Comparison of ENCODE assay signal across 2 cellular contexts in the genomic region with DNA sequence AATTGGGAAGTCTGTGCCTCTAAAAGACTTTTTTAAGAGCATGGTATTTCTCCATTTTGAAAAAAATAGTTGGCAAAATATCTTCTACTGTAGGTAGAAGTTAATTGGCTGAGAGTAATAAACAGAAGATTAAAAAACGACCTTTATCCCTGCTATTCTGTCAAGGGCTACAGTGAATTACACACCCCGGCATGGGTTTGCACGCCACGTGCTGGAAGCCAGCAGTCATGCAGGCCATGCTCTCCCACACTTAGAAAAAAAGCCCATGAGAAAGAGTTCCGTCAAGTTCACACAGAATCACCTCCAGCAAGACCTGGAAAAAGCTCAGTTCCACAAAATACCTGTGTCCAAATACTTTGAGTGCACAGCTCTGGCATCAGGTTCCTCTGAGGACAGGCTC.
TF ChIP-seq lines count a peak whose summit lies in the region.

No MANE protein-coding gene starts in this region.

TF ChIP-seq in liver, 16 proteins besides CTCF, POLR2A, EP300 and RAD21 (continued from another document):
- TF ChIP-seq MAX (IDR thresholded peaks at IDR 0.05) (peak; percentile 40), GABPA (IDR thresholded peaks at IDR 0.05 in 1 of 2, conservative IDR thresholded peaks at IDR 0.05 in 1 of 2) (no peak), NR2F2 (IDR thresholded peaks at IDR 0.05) (no peak), HNF4A (conservative IDR thresholded peaks at IDR 0.05) (peak in 1 of 2 donors; percentile 32), EGR1 (IDR thresholded peaks at IDR 0.05; ENCODE audit: low read depth in 2 of 2) (no peak), FOXA1 (IDR thresholded peaks at IDR 0.05) (no peak), RXRA (IDR thresholded peaks at IDR 0.05) (peak in 1 of 2 donors; percentile 11), HNF4G (IDR thresholded peaks at IDR 0.05) (no peak)
- TF ChIP-seq, protein P1, sequence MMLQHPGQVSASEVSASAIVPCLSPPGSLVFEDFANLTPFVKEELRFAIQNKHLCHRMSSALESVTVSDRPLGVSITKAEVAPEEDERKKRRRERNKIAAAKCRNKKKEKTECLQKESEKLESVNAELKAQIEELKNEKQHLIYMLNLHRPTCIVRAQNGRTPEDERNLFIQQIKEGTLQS (IDR thresholded peaks at IDR 0.05) = no peak
- TF ChIP-seq, protein P2, sequence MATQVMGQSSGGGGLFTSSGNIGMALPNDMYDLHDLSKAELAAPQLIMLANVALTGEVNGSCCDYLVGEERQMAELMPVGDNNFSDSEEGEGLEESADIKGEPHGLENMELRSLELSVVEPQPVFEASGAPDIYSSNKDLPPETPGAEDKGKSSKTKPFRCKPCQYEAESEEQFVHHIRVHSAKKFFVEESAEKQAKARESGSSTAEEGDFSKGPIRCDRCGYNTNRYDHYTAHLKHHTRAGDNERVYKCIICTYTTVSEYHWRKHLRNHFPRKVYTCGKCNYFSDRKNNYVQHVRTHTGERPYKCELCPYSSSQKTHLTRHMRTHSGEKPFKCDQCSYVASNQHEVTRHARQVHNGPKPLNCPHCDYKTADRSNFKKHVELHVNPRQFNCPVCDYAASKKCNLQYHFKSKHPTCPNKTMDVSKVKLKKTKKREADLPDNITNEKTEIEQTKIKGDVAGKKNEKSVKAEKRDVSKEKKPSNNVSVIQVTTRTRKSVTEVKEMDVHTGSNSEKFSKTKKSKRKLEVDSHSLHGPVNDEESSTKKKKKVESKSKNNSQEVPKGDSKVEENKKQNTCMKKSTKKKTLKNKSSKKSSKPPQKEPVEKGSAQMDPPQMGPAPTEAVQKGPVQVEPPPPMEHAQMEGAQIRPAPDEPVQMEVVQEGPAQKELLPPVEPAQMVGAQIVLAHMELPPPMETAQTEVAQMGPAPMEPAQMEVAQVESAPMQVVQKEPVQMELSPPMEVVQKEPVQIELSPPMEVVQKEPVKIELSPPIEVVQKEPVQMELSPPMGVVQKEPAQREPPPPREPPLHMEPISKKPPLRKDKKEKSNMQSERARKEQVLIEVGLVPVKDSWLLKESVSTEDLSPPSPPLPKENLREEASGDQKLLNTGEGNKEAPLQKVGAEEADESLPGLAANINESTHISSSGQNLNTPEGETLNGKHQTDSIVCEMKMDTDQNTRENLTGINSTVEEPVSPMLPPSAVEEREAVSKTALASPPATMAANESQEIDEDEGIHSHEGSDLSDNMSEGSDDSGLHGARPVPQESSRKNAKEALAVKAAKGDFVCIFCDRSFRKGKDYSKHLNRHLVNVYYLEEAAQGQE (IDR thresholded peaks at IDR 0.05) = no peak
TF ChIP-seq in liver: peak in this region for 3.

TF ChIP-seq in HepG2, 621 proteins besides CTCF, POLR2A, EP300 and RAD21 (continued from another document):
- TF ChIP-seq, protein P3, sequence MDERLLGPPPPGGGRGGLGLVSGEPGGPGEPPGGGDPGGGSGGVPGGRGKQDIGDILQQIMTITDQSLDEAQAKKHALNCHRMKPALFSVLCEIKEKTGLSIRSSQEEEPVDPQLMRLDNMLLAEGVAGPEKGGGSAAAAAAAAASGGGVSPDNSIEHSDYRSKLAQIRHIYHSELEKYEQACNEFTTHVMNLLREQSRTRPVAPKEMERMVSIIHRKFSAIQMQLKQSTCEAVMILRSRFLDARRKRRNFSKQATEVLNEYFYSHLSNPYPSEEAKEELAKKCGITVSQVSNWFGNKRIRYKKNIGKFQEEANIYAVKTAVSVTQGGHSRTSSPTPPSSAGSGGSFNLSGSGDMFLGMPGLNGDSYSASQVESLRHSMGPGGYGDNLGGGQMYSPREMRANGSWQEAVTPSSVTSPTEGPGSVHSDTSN (CRISPR knock-in tag; IDR thresholded peaks at IDR 0.05) = no peak
- TF ChIP-seq, protein P4, sequence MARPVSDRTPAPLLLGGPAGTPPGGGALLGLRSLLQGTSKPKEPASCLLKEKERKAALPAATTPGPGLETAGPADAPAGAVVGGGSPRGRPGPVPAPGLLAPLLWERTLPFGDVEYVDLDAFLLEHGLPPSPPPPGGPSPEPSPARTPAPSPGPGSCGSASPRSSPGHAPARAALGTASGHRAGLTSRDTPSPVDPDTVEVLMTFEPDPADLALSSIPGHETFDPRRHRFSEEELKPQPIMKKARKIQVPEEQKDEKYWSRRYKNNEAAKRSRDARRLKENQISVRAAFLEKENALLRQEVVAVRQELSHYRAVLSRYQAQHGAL (CRISPR knock-in tag; IDR thresholded peaks at IDR 0.05; ENCODE audit: not compliant biosample characterization) = no peak
- TF ChIP-seq ZNF264 (CRISPR knock-in tag; IDR thresholded peaks at IDR 0.05) = no peak
- no peak for TF ChIP-seq MED1 (CRISPR knock-in tag; IDR thresholded peaks at IDR 0.05)
TF ChIP-seq in HepG2: peak in this region for 0.
